In genomic region chr2:134135793-134136192, GRCh38 we compare ENCODE assay signal across 19 cellular contexts.
"Had no signal": no experiment of that assay in that cellular context is flagged by ENCODE, and none has a peak within 500 bp of the region (broad histone marks: within the 10 kb centered on the region; RNA-seq: fewer than 3 reads in every experiment).

No MANE protein-coding gene starts in this region.

- H2AFZ ChIP-seq: hepatocyte had no signal

- ATAC-seq: activated CD8-positive, alpha-beta memory T cell treated with anti-CD3 and anti-CD28 coated beads, Interleukin-2, amount 10 ng/mL, durations not matched to agents 7 days and 5 days had no signal

- DNase-seq: activated B cell treated with CpG ODN at 0.5 μM for 24 hours; activated CD4-positive, alpha-beta memory T cell treated with anti-CD3 and anti-CD28 coated beads for 36 hours; activated CD4-positive, alpha-beta T cell treated with anti-CD3 and anti-CD28 coated beads for 4 hours; activated CD8-positive, alpha-beta memory T cell treated with anti-CD3 and anti-CD28 coated beads, Interleukin-2, amount 10 ng/mL, durations not matched to agents 7 days and 5 days; activated effector memory CD4-positive, alpha-beta T cell treated with Interleukin-2 at 50 U/mL for 16 hours; activated naive CD4-positive, alpha-beta T cell treated with anti-CD3 and anti-CD28 coated beads, Interleukin-2, amount 50 U/mL, for 16 hours; activated T-cell treated with anti-CD3 and anti-CD28 coated beads, Interleukin-2, amount 50 U/mL, for 1 hour; foreskin fibroblast; nephron progenitor cell; retina; stimulated activated CD4-positive, alpha-beta T cell treated with anti-CD3 and anti-CD28 coated beads, Interleukin-12 subunit alpha, Interleukin-12 subunit beta, amount 100 ng/mL, for 4 hours; stimulated activated CD4-positive, alpha-beta T cell treated with anti-CD3 and anti-CD28 coated beads, Interleukin-1b, Interleukin-23, amount 100 ng/mL, for 48 hours; stimulated activated CD8-positive, alpha-beta memory T cell treated with anti-CD3 and anti-CD28 coated beads, Interleukin-4, amount 100 ng/mL, for 48 hours; stimulated activated naive CD4-positive, alpha-beta T cell had no signal

- H3K27ac ChIP-seq: hepatocyte, vagina had no signal

- H3K4me3 ChIP-seq: adrenal gland, hepatocyte, tibial nerve, vagina had no signal

- H3K27me3 ChIP-seq: adrenal gland, hepatocyte, tibial nerve, vagina had no signal

- H3K27me3 Mint-ChIP-seq: activated B cell treated with CpG ODN at 0.5 μM for 24 hours; activated CD4-positive, alpha-beta memory T cell treated with anti-CD3 and anti-CD28 coated beads for 36 hours; activated CD8-positive, alpha-beta memory T cell treated with anti-CD3 and anti-CD28 coated beads, Interleukin-2, amount 10 ng/mL, durations not matched to agents 7 days and 5 days had no signal

- H3K9me3 Mint-ChIP-seq: activated B cell treated with CpG ODN at 0.5 μM for 24 hours; activated CD4-positive, alpha-beta memory T cell treated with anti-CD3 and anti-CD28 coated beads for 36 hours; mesothelial cell of epicardium had no signal

- H3K36me3 ChIP-seq: adrenal gland, tibial nerve, vagina had no signal

- H3K27ac Mint-ChIP-seq: activated CD4-positive, alpha-beta memory T cell treated with anti-CD3 and anti-CD28 coated beads for 36 hours; activated CD8-positive, alpha-beta memory T cell treated with anti-CD3 and anti-CD28 coated beads, Interleukin-2, amount 10 ng/mL, durations not matched to agents 7 days and 5 days; mesothelial cell of epicardium; nephron progenitor cell had no signal

- H3K9me3 ChIP-seq: adrenal gland, tibial nerve, vagina had no signal

- H3K4me3 Mint-ChIP-seq: activated CD4-positive, alpha-beta memory T cell treated with anti-CD3 and anti-CD28 coated beads for 36 hours; activated CD8-positive, alpha-beta memory T cell treated with anti-CD3 and anti-CD28 coated beads, Interleukin-2, amount 10 ng/mL, durations not matched to agents 7 days and 5 days; mesothelial cell of epicardium; nephron progenitor cell had no signal
